8 cellular contexts compared by ENCODE assay signal in the genomic region with DNA sequence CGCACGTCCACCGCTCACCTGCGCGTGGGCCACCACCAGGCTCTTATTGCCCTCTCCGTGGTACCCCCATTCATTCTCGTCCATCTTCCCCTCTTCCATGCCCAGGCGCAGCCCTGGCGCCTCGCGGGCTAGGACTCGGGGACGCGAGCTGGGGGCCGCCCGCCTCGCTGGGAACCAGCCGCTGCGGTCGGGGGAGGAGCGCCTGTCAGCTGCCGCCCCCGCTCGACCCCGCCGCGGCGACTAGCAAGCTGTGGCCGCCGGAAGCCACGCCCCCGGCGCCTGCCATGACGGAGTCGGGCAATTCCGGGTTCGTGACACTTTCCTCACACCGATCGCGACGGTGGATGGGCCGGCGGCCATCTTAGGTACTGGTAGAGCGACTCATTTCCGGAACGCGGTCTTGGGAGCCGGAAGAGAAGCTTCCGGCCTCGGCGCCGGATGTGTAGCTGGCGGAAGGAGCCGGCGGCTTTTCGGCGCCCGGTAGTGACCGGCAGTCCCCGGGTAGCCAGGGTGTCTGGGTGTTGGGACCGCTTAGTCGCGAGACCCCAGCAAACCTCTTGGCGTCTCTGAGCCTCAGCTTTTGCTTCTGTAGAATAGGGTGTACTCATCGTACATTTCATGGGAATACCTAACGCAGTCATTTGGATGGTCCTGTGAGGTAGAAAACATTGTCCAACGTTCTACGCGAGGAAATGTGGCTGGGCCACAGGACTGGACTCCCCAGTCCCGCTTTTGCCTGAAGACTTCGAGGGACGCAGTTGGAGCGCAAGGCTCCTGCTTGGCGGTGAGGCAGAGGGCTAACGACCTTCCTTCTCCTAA. TPM values are rescaled to one million over a fixed set of nuclear protein-coding genes. Genes with fewer than 3 reads are reported as not detected.
A peak's percentile ranks its signal among the peaks of the same experiment; 100 is the strongest.
DNase-seq lines count a peak whose midpoint lies in the region; ATAC-seq and TF ChIP-seq lines count a peak whose summit lies in the region.

IPPK (minus strand) TSS at position 242 of the 819 bp plus-strand sequence; CDS start at position 99, 143 bp downstream.

- H3K4me1 ChIP-seq in lower lobe of right lung, result peaks cover 25% of the 10 kb centered on the region

- no peaks in the 10 kb centered on the region for H3K27me3 ChIP-seq in lower lobe of right lung (ENCODE audit: low read depth)

- peaks cover 12% of the 10 kb centered on the region for H3K36me3 ChIP-seq in lower lobe of right lung

- H3K9me3 ChIP-seq in lower lobe of right lung, result no peaks in the 10 kb centered on the region

- peak within 1 kb of the TSS; percentile 97 for H3K27ac ChIP-seq in lower lobe of right lung

- intact Hi-C loops in lower lobe of right lung (cut with DNase I), result no loop called here

- peak; percentile 99 for DNase-seq in COLO668 (lab: John Stamatoyannopoulos, UW; ENCODE audit: unreplicated experiment)
- DNase-seq in GM20000 (ENCODE audit: low spot score), result peak; percentile 99
- DNase-seq in HS-5 (ENCODE audit: low read depth), result peak; percentile 95
- peak; percentile 83 for DNase-seq in NK-92 (lab: John Stamatoyannopoulos, UW; ENCODE audit: unreplicated experiment)
- DNase-seq in activated CD8-positive, alpha-beta memory T cell treated with anti-CD3 and anti-CD28 coated beads for 24 hours, result peak; percentile 97
- DNase-seq in effector CD4-positive, alpha-beta T cell, result peak; percentile 97
- DNase-seq in lower lobe of right lung, result peak; percentile 99
- DNase-seq in stimulated activated CD4-positive, alpha-beta T cell treated with anti-CD3 and anti-CD28 coated beads, TNF-alpha, amount 100 ng/mL, for 1 hour (ENCODE audit: low read depth in 3 of 3, low spot score in 1 of 3), result peak; percentile 91 to 94 (median 93)

- ATAC-seq in lower lobe of right lung, result peak; percentile 98

- TF ChIP-seq CTCF in GM20000 (IDR thresholded peaks at IDR 0.05; ENCODE audit: extremely low read depth, missing control alignments) (no peak), lower lobe of right lung (IDR thresholded peaks at IDR 0.05) (no peak)

- H3K4me3 ChIP-seq in lower lobe of right lung, result peak within 1 kb of the TSS; percentile 95

RNA-seq across cellular contexts. Expression of gene IPPK, which starts in this region (rescaled TPM):
- total RNA-seq in lower lobe of right lung, result 7.3 TPM

Comparison
In these comparisons a context has a peak if more than half of its experiments do, and no peak if none do; other contexts are left out.
1. Peak in every context shown above with its lines: DNase-seq, ATAC-seq, H3K4me3 ChIP-seq and H3K27ac ChIP-seq.